In the genomic region with DNA sequence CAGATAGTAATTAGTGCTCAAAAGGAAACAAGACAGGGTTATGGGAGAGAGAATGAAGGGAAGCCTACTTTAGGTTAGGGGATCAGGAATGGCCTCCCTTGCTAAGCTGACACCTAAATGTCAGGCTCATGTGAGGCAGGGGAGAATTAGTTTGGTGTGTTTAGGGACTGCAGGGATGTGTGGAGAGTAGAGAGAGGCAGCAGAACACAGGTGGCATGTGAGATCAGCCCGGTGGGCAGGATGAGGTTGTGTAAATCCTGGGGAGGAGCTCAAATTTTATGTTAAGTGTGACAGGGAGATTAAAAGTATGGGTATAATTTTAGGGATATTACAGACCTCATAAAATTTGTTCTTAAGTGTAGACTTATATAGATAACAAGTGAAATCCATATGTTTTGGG, we compare ENCODE assay signal across 23 cellular contexts. TPM values are rescaled to one million over a fixed set of nuclear protein-coding genes. Genes with fewer than 3 reads are reported as not detected.
DNase-seq lines count a peak whose midpoint lies in the region; ATAC-seq, FAIRE-seq and TF ChIP-seq lines count a peak whose summit lies in the region.
"Had no signal": no experiment of that assay in that cellular context is flagged by ENCODE, and none has a peak within 500 bp of the region (broad histone marks: within the 10 kb centered on the region; RNA-seq: fewer than 3 reads in every experiment).

No MANE protein-coding gene starts in this region.

- TF ChIP-seq EP300 in H1 (IDR thresholded peaks at IDR 0.05; ENCODE audit: borderline replicate concordance in 1 of 2, low read depth in 2 of 2, low read length in 2 of 2), result no peak

- in situ Hi-C loops in IMR-90 (cut with MboI; ENCODE audit: low sequenced_read_pairs) (no loop called here), KBM-7 (cut with MboI; ENCODE audit: low pct_unique_long_range_greater_than_20kb, low sequenced_read_pairs) (no loop called here)

- H2AFZ ChIP-seq in IMR-90 (replicated peaks; ENCODE audit: low read length, poor library complexity) (no peak overlapping the region), H1 (ENCODE audit: low read length) (peak overlapping the region; percentile 66; the same call in 1 of the 2 replicates), parathyroid adenoma (peak overlapping the region; percentile 13)

- TF ChIP-seq CTCF in IMR-90 (conservative IDR thresholded peaks at IDR 0.05; ENCODE audit: low read depth, low read length) (no peak), H1 (IDR thresholded peaks at IDR 0.05; ENCODE audit: control extremely low read depth in 1 of 3, insufficient read depth in 1 of 3, low read depth in 1 of 3, low read length in 3 of 3) (no peak), parathyroid adenoma (IDR thresholded peaks at IDR 0.05) (no peak)

- H3K4ac ChIP-seq in IMR-90 (ENCODE audit: low read depth, low read length) (peak overlapping the region; percentile 9; the same call in 1 of the 2 replicates), H1 (replicated peaks; ENCODE audit: insufficient read length, low read depth, low read length) (no peak overlapping the region)

- TF ChIP-seq POLR2A in IMR-90 (IDR thresholded peaks at IDR 0.05; ENCODE audit: low read depth, low read length), result no peak
- TF ChIP-seq POLR2A in H1 (IDR thresholded peaks at IDR 0.05; ENCODE audit: control extremely low read depth in 1 of 2, low read depth in 2 of 2, low read length in 2 of 2), result no peak

- DNase-seq in IMR-90 (no peak), KBM-7 (peak; percentile 6), H1 (ENCODE audit: low read depth in 1 of 2, low spot score in 2 of 2) (no peak), H4 (ENCODE audit: low spot score) (no peak)
- DNase-seq in naive thymus-derived CD8-positive, alpha-beta T cell, result no peak
- no peak for DNase-seq in activated T-helper 2 cell treated with anti-CD3 and anti-CD28 coated beads, Interferon-gamma antibody, Interleukin-2, Interleukin-4, amounts not matched to agents 10 μg/mL and 5 μg/mL and 100 μg/mL, durations not matched to agents 14 hours and 24 hours and 36 hours (ENCODE audit: low spot score)
- DNase-seq: C1 segment of cervical spinal cord; CD4-positive, alpha-beta memory T cell; COR-L47; DMS79 treated with DMSO at 0.1 percent for 48 hours; MG63; NCI-H1048; NCI-H1694; NCI-H2029 treated with DMSO at 0.1 percent for 48 hours; NCI-H446 treated with DMSO at 0.1 percent for 48 hours; NCI-H526; SHP77 had no signal

- H3K18ac ChIP-seq in IMR-90 (ENCODE audit: low read depth, low read length) (peak overlapping the region; percentile 69; the same call in 1 of the 2 replicates), H1 (ENCODE audit: extremely low read depth, low read length) (no peak overlapping the region)

- no peak overlapping the region for H3K4me2 ChIP-seq in IMR-90 (ENCODE audit: low read depth, low read length)
- H3K4me2 ChIP-seq in H1 (ENCODE audit: insufficient read depth in 1 of 2, low read depth in 2 of 2, low read length in 2 of 2), result no peak overlapping the region
- no peak overlapping the region for H3K4me2 ChIP-seq in parathyroid adenoma (ENCODE audit: low read length)

- H2BK120ac ChIP-seq in IMR-90 (ENCODE audit: low read depth, low read length), result peak overlapping the region; percentile 54; the same call in 1 of the 2 replicates
- H2BK120ac ChIP-seq in H1 (replicated peaks; ENCODE audit: low read depth, low read length), result no peak overlapping the region

- no peaks in the 10 kb centered on the region for H4K20me1 ChIP-seq in IMR-90 (ENCODE audit: insufficient read depth, low read length)
- H4K20me1 ChIP-seq in H1 (replicated peaks in 1 of 2; ENCODE audit: control insufficient read depth in 1 of 2, insufficient read depth in 2 of 2, low read length in 2 of 2), result no peaks in the 10 kb centered on the region

- peak overlapping the region; percentile 38 for H2BK20ac ChIP-seq in IMR-90 (ENCODE audit: low read depth, low read length)
- H2BK20ac ChIP-seq in H1 (ENCODE audit: low read length), result no peak overlapping the region

- ATAC-seq in IMR-90 (ENCODE audit: low read depth), result no peak
- no peak for ATAC-seq in naive thymus-derived CD8-positive, alpha-beta T cell
- ATAC-seq: Panc1 had no signal

- 0 out of 3 replicates have a peak overlapping the region, but pooled peaks have one; percentile 20 for H2BK15ac ChIP-seq in IMR-90 (ENCODE audit: low read depth, low read length)
- H2BK15ac ChIP-seq in H1 (ENCODE audit: low read length), result no peak overlapping the region

- no peak overlapping the region for H2AK9ac ChIP-seq in IMR-90 (replicated peaks; ENCODE audit: low read depth, low read length, poor library complexity)

- intact Hi-C loops in IMR-90 (cut with micrococcal nuclease), result no loop called here
- intact Hi-C loops in activated T-helper 2 cell treated with anti-CD3 and anti-CD28 coated beads, Interferon-gamma antibody, Interleukin-2, Interleukin-4, amounts not matched to agents 10 μg/mL and 5 μg/mL and 100 μg/mL, durations not matched to agents 14 hours and 24 hours and 36 hours (cut with micrococcal nuclease), result loop anchor here (10.0 kb wide), 1 partner anchor 363 kb away; no protein-coding TSS in a partner anchor

- peaks cover 0 to 14% (median 7%) of the 10 kb centered on the region in 4 donors for H3K4me1 Mint-ChIP-seq in naive thymus-derived CD8-positive, alpha-beta T cell
- peaks cover 32% of the 10 kb centered on the region for H3K4me1 Mint-ChIP-seq in activated T-helper 2 cell treated with anti-CD3 and anti-CD28 coated beads, Interferon-gamma antibody, Interleukin-2, Interleukin-4, amounts not matched to agents 10 μg/mL and 5 μg/mL and 100 μg/mL, durations not matched to agents 14 hours and 24 hours and 36 hours (ENCODE audit: low read depth)

- H3K36me3 ChIP-seq in IMR-90 (ENCODE audit: control insufficient read depth, insufficient read depth, low read length), result no peaks in the 10 kb centered on the region
- no peaks in the 10 kb centered on the region for H3K36me3 ChIP-seq in H1 (ENCODE audit: control insufficient read depth in 2 of 4, insufficient read depth in 4 of 4, low read length in 3 of 4)
- H3K36me3 ChIP-seq in parathyroid adenoma (ENCODE audit: control insufficient read depth, insufficient read depth, low read length), result no peaks in the 10 kb centered on the region
- H3K36me3 ChIP-seq: MG63 had no signal

- TF ChIP-seq RAD21 in IMR-90 (IDR thresholded peaks at IDR 0.05; ENCODE audit: low read length) (no peak), H1 (IDR thresholded peaks at IDR 0.05 in 1 of 2, conservative IDR thresholded peaks at IDR 0.05 in 1 of 2; ENCODE audit: low read depth in 2 of 2, low read length in 2 of 2) (no peak)

- H4K8ac ChIP-seq in IMR-90 (ENCODE audit: low read depth in 2 of 2, low read length in 2 of 2) (no peak overlapping the region; a peak in 1 of 4 replicates), H1 (ENCODE audit: extremely low read depth, insufficient read depth, low read length) (no peak overlapping the region)

- no peaks in the 10 kb centered on the region; the same call in 1 of the 2 replicates for H3K23me2 ChIP-seq in H1 (ENCODE audit: low read depth, low read length)

- peaks cover 7% of the 10 kb centered on the region; the same call in 1 of the 2 replicates for H3K9me1 ChIP-seq in IMR-90 (ENCODE audit: insufficient read depth, low read length)

- no peak overlapping the region for H2BK12ac ChIP-seq in H1 (ENCODE audit: low read depth, low read length)

- no CpG with 5 or more reads among the region's 1 CpG for WGBS in IMR-90 (ENCODE audit: extremely low coverage in 2 of 2, insufficient read length in 1 of 2), 2 experiments
- 93% methylated on average over 1 of the region's 1 CpG; no CpG with 5 or more reads in 1 of the 2 experiments for WGBS in H1 (ENCODE audit: extremely low coverage in 1 of 2, insufficient coverage in 1 of 2, insufficient read length in 1 of 2, insufficient replicate concordance in 2 of 2, low coverage in 1 of 2, low lambda C conversion rate in 2 of 2, missing lambda C conversion rate in 1 of 2), 2 experiments

- H3K27me3 Mint-ChIP-seq in naive thymus-derived CD8-positive, alpha-beta T cell, result no peaks in the 10 kb centered on the region
- H3K27me3 Mint-ChIP-seq in activated T-helper 2 cell treated with anti-CD3 and anti-CD28 coated beads, Interferon-gamma antibody, Interleukin-2, Interleukin-4, amounts not matched to agents 10 μg/mL and 5 μg/mL and 100 μg/mL, durations not matched to agents 14 hours and 24 hours and 36 hours (ENCODE audit: low read depth), result no peaks in the 10 kb centered on the region
- H3K27me3 Mint-ChIP-seq: CD4-positive, alpha-beta memory T cell had no signal

- no peak for FAIRE-seq in H1 (lab: Jason Lieb, UNC)
- FAIRE-seq: GM12892, H54 had no signal

- no peaks in the 10 kb centered on the region for H3K9me3 ChIP-seq in IMR-90 (ENCODE audit: control insufficient read depth, insufficient read depth, low read length)
- H3K9me3 ChIP-seq in H1 (ENCODE audit: insufficient read depth in 2 of 2, low read depth in 1 of 2, low read length in 1 of 2), result no peaks in the 10 kb centered on the region
- no peaks in the 10 kb centered on the region for H3K9me3 ChIP-seq in parathyroid adenoma (ENCODE audit: control insufficient read depth, low read length)
- H3K9me3 ChIP-seq: MG63 had no signal

- H2BK5ac ChIP-seq in IMR-90 (ENCODE audit: low read depth, low read length, poor library complexity, severe bottlenecking) (no peak overlapping the region), H1 (ENCODE audit: low read depth, low read length) (no peak overlapping the region)

- dilution Hi-C loops in IMR-90 (cut with HindIII; ENCODE audit: low sequenced_read_pairs, unreplicated experiment), result no loop called here

- H4K5ac ChIP-seq in IMR-90 (ENCODE audit: low read depth, low read length), result peak overlapping the region; percentile 54; the same call in 1 of the 2 replicates
- no peak overlapping the region for H4K5ac ChIP-seq in H1 (ENCODE audit: insufficient read length, low read depth, low read length)

- CTCF ChIA-PET in IMR-90 (lab: Yijun Ruan, JAX), result interaction anchor here (0.6 kb wide), 1 partner anchor 9 kb away, joined by 3 read pairs; no protein-coding TSS in a partner anchor
- CTCF ChIA-PET in H1 (lab: Charles Lee; ENCODE audit: partially characterized antibody), result interaction anchor here (0.5 kb wide), 1 partner anchor 222 kb away, joined by 4 read pairs; no protein-coding TSS in a partner anchor

- H3K27ac ChIP-seq in IMR-90 (ENCODE audit: insufficient read depth, low read length) (no peak overlapping the region), H1 (ENCODE audit: low read depth, low read length) (no peak overlapping the region), parathyroid adenoma (no peak overlapping the region)
- H3K27ac ChIP-seq: HL-60, RWPE1 had no signal

- no peak overlapping the region for H3K4me3 ChIP-seq in IMR-90 (ENCODE audit: insufficient read depth, low read depth, low read length)
- no peak overlapping the region for H3K4me3 ChIP-seq in H1 (ENCODE audit: extremely low read depth in 1 of 4, insufficient read depth in 2 of 4, low read depth in 3 of 4, low read length in 4 of 4)
- no peak overlapping the region for H3K4me3 ChIP-seq in parathyroid adenoma (ENCODE audit: low read depth, low read length)
- H3K4me3 ChIP-seq: MG63 had no signal

- no peaks in the 10 kb centered on the region for H3K79me1 ChIP-seq in IMR-90 (ENCODE audit: low read depth in 1 of 2, low read length in 2 of 2)
- no peaks in the 10 kb centered on the region for H3K79me1 ChIP-seq in H1 (ENCODE audit: low read depth, low read length)

- H3K9ac ChIP-seq in IMR-90 (ENCODE audit: low read depth, low read length) (no peak overlapping the region), H1 (replicated peaks in 1 of 4; ENCODE audit: extremely low read depth in 1 of 4, low read depth in 3 of 4, low read length in 3 of 4) (no peak overlapping the region), parathyroid adenoma (no peak overlapping the region)

- H3K14ac ChIP-seq in IMR-90 (replicated peaks; ENCODE audit: low read depth, low read length) (no peak overlapping the region; the same call in 1 of the 2 replicates), H1 (ENCODE audit: insufficient read length) (no peak overlapping the region)

- H3K36me3 Mint-ChIP-seq in naive thymus-derived CD8-positive, alpha-beta T cell, result no peaks in the 10 kb centered on the region
- no peaks in the 10 kb centered on the region for H3K36me3 Mint-ChIP-seq in activated T-helper 2 cell treated with anti-CD3 and anti-CD28 coated beads, Interferon-gamma antibody, Interleukin-2, Interleukin-4, amounts not matched to agents 10 μg/mL and 5 μg/mL and 100 μg/mL, durations not matched to agents 14 hours and 24 hours and 36 hours (ENCODE audit: low read depth)
- H3K36me3 Mint-ChIP-seq: CD4-positive, alpha-beta memory T cell had no signal

- H3K27me3 ChIP-seq in IMR-90 (ENCODE audit: control insufficient read depth, insufficient read depth, low read length) (no peaks in the 10 kb centered on the region), H1 (replicated peaks in 1 of 4; ENCODE audit: control insufficient read depth in 3 of 4, extremely low read depth in 1 of 4, insufficient read depth in 3 of 4, low read length in 3 of 4) (no peaks in the 10 kb centered on the region), parathyroid adenoma (ENCODE audit: control insufficient read depth, insufficient read depth, low read length) (no peaks in the 10 kb centered on the region)
- H3K27me3 ChIP-seq: MG63 had no signal

- H2AK5ac ChIP-seq in IMR-90 (ENCODE audit: low read depth, low read length) (peak overlapping the region; percentile 82; the same call in 1 of the 2 replicates), H1 (ENCODE audit: low read depth, low read length) (no peak overlapping the region)

- BruUV-seq in IMR-90 (replicated peaks; lab: Mats Ljungman, UMichigan), result no TSS peak

- H3K4me3 Mint-ChIP-seq in naive thymus-derived CD8-positive, alpha-beta T cell, result no peak overlapping the region
- no peak overlapping the region for H3K4me3 Mint-ChIP-seq in activated T-helper 2 cell treated with anti-CD3 and anti-CD28 coated beads, Interferon-gamma antibody, Interleukin-2, Interleukin-4, amounts not matched to agents 10 μg/mL and 5 μg/mL and 100 μg/mL, durations not matched to agents 14 hours and 24 hours and 36 hours (ENCODE audit: low read depth)
- H3K4me3 Mint-ChIP-seq: CD4-positive, alpha-beta memory T cell had no signal

- peak overlapping the region in 1 of 10 donors; percentile 8 for H3K27ac Mint-ChIP-seq in naive thymus-derived CD8-positive, alpha-beta T cell
- no peak overlapping the region for H3K27ac Mint-ChIP-seq in activated T-helper 2 cell treated with anti-CD3 and anti-CD28 coated beads, Interferon-gamma antibody, Interleukin-2, Interleukin-4, amounts not matched to agents 10 μg/mL and 5 μg/mL and 100 μg/mL, durations not matched to agents 14 hours and 24 hours and 36 hours

- H4K91ac ChIP-seq in IMR-90 (ENCODE audit: insufficient read depth, low read depth, low read length) (0 out of 2 replicates have a peak overlapping the region, but pooled peaks have one; percentile 46), H1 (replicated peaks; ENCODE audit: insufficient read length, low read length) (no peak overlapping the region)

- POLR2A ChIA-PET in IMR-90 (lab: Charles Lee; ENCODE audit: unreplicated experiment), result no interaction called here
- POLR2A ChIA-PET in H1 (lab: Charles Lee; ENCODE audit: partially characterized antibody), result no interaction called here
- POLR2A ChIA-PET in naive thymus-derived CD8-positive, alpha-beta T cell (lab: Charles Lee), result no interaction called here

- H3K56ac ChIP-seq in IMR-90 (ENCODE audit: extremely low read depth, insufficient read depth, low read length) (no peak overlapping the region), H1 (replicated peaks; ENCODE audit: insufficient read length, low read depth, low read length) (no peak overlapping the region)

- H3K79me2 ChIP-seq in H1 (ENCODE audit: control insufficient read depth in 1 of 2, insufficient read depth in 2 of 2, low read length in 2 of 2), result no peaks in the 10 kb centered on the region
- H3K79me2 ChIP-seq in parathyroid adenoma, result no peaks in the 10 kb centered on the region

- no peaks in the 10 kb centered on the region for H3K4me1 ChIP-seq in IMR-90 (ENCODE audit: control insufficient read depth, insufficient read depth, low read length)
- H3K4me1 ChIP-seq in H1 (replicated peaks in 1 of 4; ENCODE audit: control insufficient read depth in 3 of 4, insufficient read depth in 4 of 4, low read length in 3 of 4), result no peaks in the 10 kb centered on the region
- H3K4me1 ChIP-seq in parathyroid adenoma, result no peaks in the 10 kb centered on the region

- no peaks in the 10 kb centered on the region for H3K9me3 Mint-ChIP-seq in naive thymus-derived CD8-positive, alpha-beta T cell
- H3K9me3 Mint-ChIP-seq in activated T-helper 2 cell treated with anti-CD3 and anti-CD28 coated beads, Interferon-gamma antibody, Interleukin-2, Interleukin-4, amounts not matched to agents 10 μg/mL and 5 μg/mL and 100 μg/mL, durations not matched to agents 14 hours and 24 hours and 36 hours, result no peaks in the 10 kb centered on the region
- H3K9me3 Mint-ChIP-seq: CD4-positive, alpha-beta memory T cell had no signal

- H3K23ac ChIP-seq in IMR-90 (ENCODE audit: low read depth, low read length) (no peak overlapping the region), H1 (ENCODE audit: insufficient read length) (no peak overlapping the region)

RNA-seq across cellular contexts. Expression of a gene that starts 56.2 kb away (rescaled TPM):
- 2.8 and 2.9 TPM in 2 replicates for total RNA-seq in IMR-90 (2012; rRNA removed)
- polyA plus RNA-seq in IMR-90 (2012; rRNA removed) (1.8 TPM in 2 replicates), H1 (2011; rRNA removed) (0.86 and 0.95 TPM in 2 replicates)
- 0.75 and 0.88 TPM in 2 replicates for polyA plus RNA-seq in IMR-90 (2012; cell fraction: cytosol; rRNA removed)
- polyA plus RNA-seq in IMR-90 (2012; cell fraction: nucleus; rRNA removed; ENCODE audit: low replicate concordance), result 1.1 and 4.6 TPM in 2 replicates
- total RNA-seq in H1 (2021; fragmentation: NEBNext Ultra II Directional; extraction: Animal tissue kit (Norgen Biotek cat#: 25700)), result 1.4 and 1.7 TPM in 2 replicates
- 1.1 TPM for polyA plus RNA-seq in H1 (2011; cell fraction: cytosol; rRNA removed)
- polyA plus RNA-seq in H1 (2011; cell fraction: nucleus; rRNA removed), result 1.1 TPM
- 1.0 to 1.4 TPM (median 1.3 TPM) in 4 replicates for polyA plus RNA-seq in H1 (2012, experiment 1 of 2)
- polyA plus RNA-seq in H1 (2012, experiment 2 of 2), result 0.18 TPM
- 0.83 TPM for polyA plus RNA-seq in H1 (2013, experiment 1 of 2)
- polyA plus RNA-seq in H1 (2013, experiment 2 of 2), result 1.1 TPM
- polyA minus RNA-seq in H1 (2011; rRNA and poly(A)+ RNA removed), result 2.4 and 2.9 TPM in 2 replicates
- polyA minus RNA-seq in H1 (2011; cell fraction: cytosol; rRNA and poly(A)+ RNA removed), result not detected
- polyA minus RNA-seq in H1 (2011; cell fraction: nucleus; rRNA and poly(A)+ RNA removed), result 2.4 TPM
- 1.3 TPM in 2 replicates for total RNA-seq in H4 (2014; rRNA removed; shearing (Covaris generic))
- total RNA-seq in naive thymus-derived CD8-positive, alpha-beta T cell, result 1 to 10 TPM; 4.4 to 4.5 TPM
- 1 to 10 TPM; 2.3 to 6.0 (median 3.9) TPM for polyA plus RNA-seq in naive thymus-derived CD8-positive, alpha-beta T cell
- 5.8 and 6.1 TPM in 2 replicates for total RNA-seq in activated T-helper 2 cell treated with anti-CD3 and anti-CD28 coated beads, Interferon-gamma antibody, Interleukin-2, Interleukin-4, amounts not matched to agents 10 μg/mL and 5 μg/mL and 100 μg/mL, durations not matched to agents 14 hours and 24 hours and 36 hours
